ENCODE assay signal across 1 cellular context in genomic region chr3:194671511-194671899, GRCh38.
TF ChIP-seq lines count a peak whose summit lies in the region.

No MANE protein-coding gene starts in this region.

TF ChIP-seq in H1, 55 proteins besides CTCF, POLR2A, EP300 and RAD21:
- TF ChIP-seq POU5F1 (IDR thresholded peaks at IDR 0.05; ENCODE audit: low read depth, low read length) = no peak
- TF ChIP-seq BACH1 (IDR thresholded peaks at IDR 0.05; ENCODE audit: low read length) = no peak
- TF ChIP-seq NANOG (IDR thresholded peaks at IDR 0.05; ENCODE audit: insufficient read depth, low read depth, low read length, poor library complexity, severe bottlenecking) = no peak
- no peak for TF ChIP-seq RNF2 (IDR thresholded peaks at IDR 0.05; ENCODE audit: borderline replicate concordance, low read depth, low read length, missing control alignments, poor library complexity, severe bottlenecking)
- no peak for TF ChIP-seq ATF2 (IDR thresholded peaks at IDR 0.05; ENCODE audit: low read length)
- no peak for TF ChIP-seq TEAD4 (IDR thresholded peaks at IDR 0.05; ENCODE audit: low read depth, low read length)
- TF ChIP-seq CHD7 (IDR thresholded peaks at IDR 0.05; ENCODE audit: insufficient replicate concordance, low read length) = no peak
- TF ChIP-seq BCL11A (IDR thresholded peaks at IDR 0.05; ENCODE audit: low read depth in 2 of 2, low read length in 2 of 2) = no peak
- no peak for TF ChIP-seq EGR1 (IDR thresholded peaks at IDR 0.05; ENCODE audit: borderline replicate concordance, low read depth, low read length)
- TF ChIP-seq HDAC2 (IDR thresholded peaks at IDR 0.05; ENCODE audit: borderline replicate concordance in 1 of 2, low read depth in 2 of 2, low read length in 2 of 2) = no peak
- no peak for TF ChIP-seq CHD2 (IDR thresholded peaks at IDR 0.05; ENCODE audit: low read length)
- TF ChIP-seq TCF12 (IDR thresholded peaks at IDR 0.05; ENCODE audit: low read depth, low read length) = no peak
- TF ChIP-seq ATF3 (IDR thresholded peaks at IDR 0.05; ENCODE audit: insufficient read depth, low read depth, low read length) = no peak
- TF ChIP-seq USF2 (IDR thresholded peaks at IDR 0.05; ENCODE audit: low read length) = no peak
- no peak for TF ChIP-seq TBP (IDR thresholded peaks at IDR 0.05; ENCODE audit: low read depth, low read length)
- TF ChIP-seq FOSL1 (IDR thresholded peaks at IDR 0.05; ENCODE audit: insufficient read depth, low read depth, low read length) = no peak
TF ChIP-seq in H1: peak in this region for 0.
